ENCODE assay signal across 5 cellular contexts in the genomic region with DNA sequence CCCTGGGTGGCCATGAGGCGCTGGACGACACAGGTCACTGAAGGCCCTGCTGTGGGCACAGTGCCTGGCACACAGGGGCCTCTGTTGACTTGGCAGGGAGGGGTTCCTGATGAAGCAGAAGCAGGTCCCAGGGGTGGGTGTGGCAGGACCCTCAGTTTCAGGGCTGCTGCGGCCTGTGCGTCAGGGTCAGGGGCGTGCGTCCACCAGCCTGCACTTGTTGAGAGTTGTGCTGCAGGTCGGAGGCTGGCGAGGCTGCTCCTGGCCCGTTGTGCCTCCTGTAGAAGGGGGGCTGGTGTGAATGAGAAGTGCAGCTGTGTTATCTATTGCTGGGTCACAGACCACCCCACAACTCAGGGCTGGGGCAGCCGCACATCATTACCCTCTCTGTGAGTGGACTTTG. TPM values are rescaled to one million over a fixed set of nuclear protein-coding genes. Genes with fewer than 3 reads are reported as not detected.
DNase-seq lines count a peak whose midpoint lies in the region; ATAC-seq, FAIRE-seq and TF ChIP-seq lines count a peak whose summit lies in the region.
"Not testable (repeated sequence)": the region's sequence is repeated elsewhere in the genome, so short reads cannot be mapped to it uniquely, and the experiment has no call there.

No MANE protein-coding gene starts in this region.

- TF ChIP-seq POLR2A in K562 (conservative IDR thresholded peaks at IDR 0.05) = not testable (repeated sequence)

- H2AFZ ChIP-seq in K562 (ENCODE audit: low read depth, low read length) = not testable (repeated sequence)

- H3K4me2 ChIP-seq in K562 (ENCODE audit: insufficient read depth, low read length) = not testable (repeated sequence)

- not testable (repeated sequence) for H3K9me3 ChIP-seq in K562 (replicated peaks; ENCODE audit: control insufficient read depth, insufficient read depth, low read depth, low read length)

- not testable (repeated sequence) for H3K4me3 ChIP-seq in GM06990 (replicated peaks; ENCODE audit: low read depth, low read length); K562

- H3K9ac ChIP-seq in K562 (ENCODE audit: insufficient read depth in 1 of 2, low read depth in 2 of 2, low read length in 2 of 2) = not testable (repeated sequence)

- TF ChIP-seq RAD21 in K562 (CRISPR knock-in tag; conservative IDR thresholded peaks at IDR 0.05 in 1 of 2, IDR thresholded peaks at IDR 0.05 in 1 of 2) = not testable (repeated sequence)

- TF ChIP-seq EP300 in K562 (IDR thresholded peaks at IDR 0.05; ENCODE audit: low read length) = not testable (repeated sequence)

- POLR2A ChIA-PET in K562 (lab: Yijun Ruan, JAX) = not testable (repeated sequence)

- not testable (repeated sequence) for H3K27me3 ChIP-seq in GM06990 (replicated peaks; ENCODE audit: control insufficient read depth, insufficient read depth, low read length); K562 (ENCODE audit: control insufficient read depth in 2 of 2, insufficient read depth in 2 of 2, low read length in 2 of 2)

- CTCF ChIA-PET in K562 (lab: Yijun Ruan, JAX; ENCODE audit: low intra/inter-chr PET ratio) = not testable (repeated sequence)

- intact Hi-C loops in K562 (cut with micrococcal nuclease); Right ventricle myocardium inferior (cut with DNase I): not testable (repeated sequence)

- TF ChIP-seq CTCF in GM06990 (IDR thresholded peaks at IDR 0.05; ENCODE audit: insufficient read depth, low read length, poor library complexity, severe bottlenecking); K562 (IDR thresholded peaks at IDR 0.05 in 2 of 3, conservative IDR thresholded peaks at IDR 0.05 in 1 of 3; ENCODE audit: insufficient read depth in 2 of 3, low read depth in 1 of 3, low read length in 3 of 3): not testable (repeated sequence)

- not testable (repeated sequence) for H3K79me2 ChIP-seq in K562 (ENCODE audit: control insufficient read depth, insufficient read depth, low read length)

- in situ Hi-C loops in K562 (cut with MboI) = loop anchor here (25.0 kb wide), 1 partner anchor 355 kb away; the partner anchor contains the start of genes CSTB and RRP1

- not testable (repeated sequence) for ATAC-seq in K562, Right ventricle myocardium inferior

- 83% methylated on average over 3 of the region's 10 CpGs for WGBS in K562 (ENCODE audit: insufficient coverage, low coverage, missing lambda C conversion rate)

- not testable (repeated sequence) for FAIRE-seq in K562 (lab: Jason Lieb, UNC)

- DNase-seq in GM06990 (ENCODE audit: extremely low read depth, insufficient read length) (peak; percentile 16), RPMI8226 (peak; percentile 1), Right ventricle myocardium inferior (ENCODE audit: missing footprints) (peak; percentile 34)
- peak; percentile 11 for DNase-seq in activated CD8-positive, alpha-beta memory T cell treated with anti-CD3 and anti-CD28 coated beads, Interleukin-2, amount 50 U/mL, for 4 hours
- not testable (repeated sequence) for DNase-seq in K562 (ENCODE audit: extremely low read depth in 1 of 4, low spot score in 3 of 4)

- not testable (repeated sequence) for H4K20me1 ChIP-seq in K562 (replicated peaks; ENCODE audit: control insufficient read depth, insufficient read depth, low read length)

- not testable (repeated sequence) for H3K27ac ChIP-seq in K562 (ENCODE audit: extremely low read depth, low read depth, low read length)

- not testable (repeated sequence) for H3K9me1 ChIP-seq in K562 (ENCODE audit: control insufficient read depth, insufficient read depth, low read length)

- H3K36me3 ChIP-seq in GM06990 (ENCODE audit: control insufficient read depth, insufficient read depth, low read length); K562 (ENCODE audit: control insufficient read depth, insufficient read depth, low read length): not testable (repeated sequence)

- not testable (repeated sequence) for H3K4me1 ChIP-seq in K562 (replicated peaks in 1 of 2; ENCODE audit: control insufficient read depth in 2 of 2, insufficient read depth in 2 of 2, low read length in 2 of 2)

- BruUV-seq in K562 (replicated peaks; lab: Mats Ljungman, UMichigan) = not testable (repeated sequence)

TF ChIP-seq in K562, 482 proteins besides CTCF, POLR2A, EP300 and RAD21:
- TF ChIP-seq POLR2G (IDR thresholded peaks at IDR 0.05; ENCODE audit: low read depth, low read length) = peak; percentile 52; the same call in 1 of the 2 replicates
TF ChIP-seq in K562: peak in this region for 1; not testable (repeated sequence) for 481.

RNA-seq across cellular contexts. Expression of gene GATD3, which starts 9.0 kb away (rescaled TPM):
- 125 and 198 TPM in 2 replicates for total RNA-seq in K562 (2011; cell fraction: chromatin; rRNA removed; ENCODE audit: low replicate concordance)
- total RNA-seq in K562 (2011; cell fraction: nucleolus; rRNA removed) = 96.3 and 112 TPM in 2 replicates
- total RNA-seq in K562 (2011; cell fraction: nucleoplasm; rRNA removed) = 120 and 121 TPM in 2 replicates
- total RNA-seq in K562 (2014; rRNA removed) (45.4 and 64.8 TPM in 2 replicates), K562 (2014; rRNA removed; fragmentation: Illumina TruSeq; extraction: Trizol) (20.4 and 26.6 TPM in 2 replicates), K562 (2015; rRNA removed; fragmentation: Illumina TruSeq; extraction: Trizol) (37.8 and 39.5 TPM in 2 replicates), K562 (2021) (70.1 and 77.0 TPM in 2 replicates), Right ventricle myocardium inferior (143 TPM)
- polyA plus RNA-seq in K562 (2011; rRNA removed) (45.4 and 47.3 TPM in 2 replicates), K562 (2014; fragmentation: Illumina TruSeq; extraction: Trizol) (25.3 and 36.6 TPM in 2 replicates), K562 (2014; fragmentation: Nextera tagmentation; extraction: Ambion mirVana) (10 to 100 TPM; 11.2 to 24.9 TPM), K562 (2014; rRNA removed) (65.4 and 78.6 TPM in 2 replicates)
- polyA plus RNA-seq in K562 (2011; cell fraction: cytosol; rRNA removed) = 50.0 and 94.6 TPM in 2 replicates
- 97.1 and 134 TPM in 2 replicates for polyA plus RNA-seq in K562 (2011; cell fraction: nucleus; rRNA removed)
- polyA plus RNA-seq in K562 (2012) = 55.4 and 77.7 TPM in 2 replicates
- 22.0 and 25.5 TPM in 2 replicates for polyA minus RNA-seq in K562 (2011; rRNA and poly(A)+ RNA removed)
- 21.8 and 29.4 TPM in 2 replicates for polyA minus RNA-seq in K562 (2011; cell fraction: cytosol; rRNA and poly(A)+ RNA removed)
- 43.9 and 44.2 TPM in 2 replicates for polyA minus RNA-seq in K562 (2011; cell fraction: nucleus; rRNA and poly(A)+ RNA removed)

RNA-seq across cellular contexts. Expression of gene PWP2, which starts 35.3 kb away (rescaled TPM):
- 95.1 and 192 TPM in 2 replicates for total RNA-seq in K562 (2011; cell fraction: chromatin; rRNA removed; ENCODE audit: low replicate concordance)
- 89.4 and 101 TPM in 2 replicates for total RNA-seq in K562 (2011; cell fraction: nucleolus; rRNA removed)
- total RNA-seq in K562 (2011; cell fraction: nucleoplasm; rRNA removed) = 53.8 and 68.3 TPM in 2 replicates
- total RNA-seq in K562 (2014; rRNA removed) (47.0 and 58.9 TPM in 2 replicates), K562 (2014; rRNA removed; fragmentation: Illumina TruSeq; extraction: Trizol) (23.1 and 24.6 TPM in 2 replicates), K562 (2015; rRNA removed; fragmentation: Illumina TruSeq; extraction: Trizol) (33.1 and 36.6 TPM in 2 replicates), K562 (2021) (46.5 and 57.6 TPM in 2 replicates), Right ventricle myocardium inferior (8.1 TPM)
- polyA plus RNA-seq in K562 (2011; rRNA removed) (27.7 and 28.7 TPM in 2 replicates), K562 (2014; fragmentation: Illumina TruSeq; extraction: Trizol) (31.1 and 35.2 TPM in 2 replicates), K562 (2014; fragmentation: Nextera tagmentation; extraction: Ambion mirVana) (1 to 10 TPM in 1 of 2 experiments, under 1 TPM in 1; 0.72 to 1.9 TPM), K562 (2014; rRNA removed) (35.3 and 40.6 TPM in 2 replicates)
- polyA plus RNA-seq in K562 (2011; cell fraction: cytosol; rRNA removed) = 30.3 and 42.8 TPM in 2 replicates
- 69.1 and 77.4 TPM in 2 replicates for polyA plus RNA-seq in K562 (2011; cell fraction: nucleus; rRNA removed)
- polyA plus RNA-seq in K562 (2012) = 19.4 and 34.4 TPM in 2 replicates
- polyA minus RNA-seq in K562 (2011; rRNA and poly(A)+ RNA removed) = 28.2 and 34.5 TPM in 2 replicates
- 22.5 and 27.6 TPM in 2 replicates for polyA minus RNA-seq in K562 (2011; cell fraction: cytosol; rRNA and poly(A)+ RNA removed)
- 32.7 and 47.2 TPM in 2 replicates for polyA minus RNA-seq in K562 (2011; cell fraction: nucleus; rRNA and poly(A)+ RNA removed)
